Comparison of ENCODE assay signal across 10 cellular contexts in genomic region chr3:144763878-144764454, GRCh38.
A peak's percentile ranks its signal among the peaks of the same experiment; 100 is the strongest.
DNase-seq lines count a peak whose midpoint lies in the region; ATAC-seq and TF ChIP-seq lines count a peak whose summit lies in the region.
"Had no signal": no experiment of that assay in that cellular context is flagged by ENCODE, and none has a peak within 500 bp of the region (broad histone marks: within the 10 kb centered on the region; RNA-seq: fewer than 3 reads in every experiment).

No MANE protein-coding gene starts in this region.

- H3K9me3 ChIP-seq in MM.1S (replicated peaks; ENCODE audit: insufficient read depth, low read length): no peaks in the 10 kb centered on the region

- DNase-seq in MM.1S: peak; percentile 75
- DNase-seq in pons (ENCODE audit: low spot score): peak; percentile 65
- DNase-seq in HK-2 (ENCODE audit: unreplicated experiment): no peak
- no peak for DNase-seq in SKM-1 treated with dmso at 0.1 percent for 144 hours (lab: John Stamatoyannopoulos, UW; ENCODE audit: unreplicated experiment)
- DNase-seq in NCI-H748 treated with DMSO at 0.1 percent for 48 hours (lab: John Stamatoyannopoulos, UW): no peak
- DNase-seq: cortex of kidney; stimulated activated naive CD8-positive, alpha-beta T cell treated with anti-CD3 and anti-CD28 coated beads, Interleukin-15, Interleukin-2, amounts not matched to agents 100 U/mL and 50 U/mL, for 24 hours had no signal

- peaks cover 15% of the 10 kb centered on the region for H3K4me1 ChIP-seq in MM.1S (ENCODE audit: low read length)

- H3K9me2 ChIP-seq in MM.1S (replicated peaks; ENCODE audit: insufficient read depth, low read length): no peaks in the 10 kb centered on the region

- H3K4me2 ChIP-seq in MM.1S (ENCODE audit: low read depth, low read length): peak overlapping the region; percentile 74

- H2AFZ ChIP-seq in MM.1S (ENCODE audit: low read length): peak overlapping the region; percentile 75

- peak; percentile 99 for ATAC-seq in GM19025 (IDR thresholded peaks at IDR 0.05; ENCODE audit: low read depth, unreplicated experiment)
- peak; percentile 97 for ATAC-seq in HG02798 (IDR thresholded peaks at IDR 0.05; ENCODE audit: poor library complexity, unreplicated experiment)
- no peak for ATAC-seq in GM21723 (IDR thresholded peaks at IDR 0.05; ENCODE audit: unreplicated experiment)
- ATAC-seq: stimulated activated naive CD8-positive, alpha-beta T cell treated with anti-CD3 and anti-CD28 coated beads, Interleukin-15, Interleukin-2, amounts not matched to agents 100 U/mL and 50 U/mL, for 24 hours had no signal

- H3K9ac ChIP-seq in MM.1S (ENCODE audit: low read length): no peak overlapping the region; the same call in 1 of the 2 replicates

- H3K79me2 ChIP-seq in MM.1S (ENCODE audit: low read length): no peaks in the 10 kb centered on the region

- H3K36me3 ChIP-seq in MM.1S (replicated peaks; ENCODE audit: insufficient read depth, low read length): no peaks in the 10 kb centered on the region

- H3K27me3 ChIP-seq in MM.1S (replicated peaks; ENCODE audit: insufficient read depth, low read length): no peaks in the 10 kb centered on the region

- no peaks in the 10 kb centered on the region for H4K20me1 ChIP-seq in MM.1S (ENCODE audit: insufficient read depth, low read length)

- H3F3A ChIP-seq in MM.1S (ENCODE audit: insufficient read depth, low read length): peaks cover 6% of the 10 kb centered on the region

- H3K27ac ChIP-seq in MM.1S (ENCODE audit: low read length): peak overlapping the region; percentile 13; the same call in 1 of the 2 replicates

- TF ChIP-seq CTCF in MM.1S (IDR thresholded peaks at IDR 0.05; ENCODE audit: low read length): no peak

- peak overlapping the region; percentile 44 for H3K4me3 ChIP-seq in MM.1S (ENCODE audit: low read length)

Comparison
In these comparisons a context has a peak if more than half of its experiments do, and no peak if none do; other contexts are left out.
1. DNase-seq: peak in MM.1S (single experiment) and pons (single experiment); none in HK-2 (single experiment), SKM-1 treated with dmso at 0.1 percent for 144 hours (single experiment) and NCI-H748 treated with DMSO at 0.1 percent for 48 hours (single experiment).